In the genomic region with DNA sequence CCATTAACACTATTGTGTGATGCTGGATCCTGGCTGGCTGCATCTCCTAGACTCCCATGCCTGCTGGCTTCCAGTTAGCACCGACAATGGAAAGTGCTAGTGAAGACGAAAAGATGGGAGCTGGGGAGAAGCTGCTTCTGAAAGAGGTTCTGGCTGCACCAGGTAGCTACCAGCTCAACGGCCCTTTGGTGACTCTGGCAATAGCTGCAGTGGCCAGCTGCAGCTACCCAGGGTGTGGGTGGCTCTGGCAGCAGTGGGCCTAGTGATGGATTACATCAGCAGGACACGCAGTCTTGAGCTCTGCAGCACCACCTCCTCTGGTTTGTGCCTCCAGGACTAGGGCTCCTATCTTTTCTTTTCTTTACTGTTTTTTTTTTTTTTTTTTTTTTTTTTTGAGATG, we compare ENCODE assay signal across 25 cellular contexts.
"Had no signal": no experiment of that assay in that cellular context is flagged by ENCODE, and none has a peak within 500 bp of the region (broad histone marks: within the 10 kb centered on the region; RNA-seq: fewer than 3 reads in every experiment).

No MANE protein-coding gene starts in this region.

- H3K36me3 ChIP-seq: esophagus squamous epithelium, heart right ventricle, lower lobe of right lung, neutrophil, prostate gland, sigmoid colon, stomach, thoracic aorta had no signal

- H3K9ac ChIP-seq: parathyroid adenoma had no signal

- H3K4me1 ChIP-seq: esophagus squamous epithelium, heart right ventricle, lower lobe of right lung, parathyroid adenoma, prostate gland, sigmoid colon, stomach had no signal

- H3K9me3 ChIP-seq: esophagus squamous epithelium, heart right ventricle, lower lobe of right lung, neutrophil, prostate gland, sigmoid colon, stomach, thoracic aorta had no signal

- H3K27ac ChIP-seq: coronary artery, esophagus squamous epithelium, heart right ventricle, lower lobe of right lung, neutrophil, parathyroid adenoma, prostate gland, sigmoid colon, stomach, thoracic aorta had no signal

- H3K4me3 ChIP-seq: coronary artery, esophagus squamous epithelium, heart right ventricle, lower lobe of right lung, prostate gland, sigmoid colon, stomach, thoracic aorta had no signal

- FAIRE-seq: endometrium had no signal

- DNase-seq: dermis blood vessel endothelial cell; effector memory CD8-positive, alpha-beta T cell; erythroblast; esophagus squamous epithelium; glutamatergic neuron; heart right ventricle; hippocampal formation; islet precursor cell; left ventricle myocardium superior; lower lobe of right lung; right cardiac atrium; sigmoid colon; stimulated activated CD4-positive, alpha-beta T cell treated with anti-CD3 and anti-CD28 coated beads, Interleukin-2, amount 100 ng/mL, for 24 hours; stimulated activated CD4-positive, alpha-beta T cell treated with anti-CD3 and anti-CD28 coated beads, Interleukin-4, amount 100 ng/mL, for 24 hours; stimulated activated naive CD4-positive, alpha-beta T cell treated with Interleukin-2 at 50 U/mL for 16 hours; stomach; trophoblast cell had no signal

- ATAC-seq: effector memory CD8-positive, alpha-beta T cell; heart right ventricle; left ventricle myocardium superior; lower lobe of right lung; naive thymus-derived CD8-positive, alpha-beta T cell; right cardiac atrium; stimulated activated effector memory CD8-positive, alpha-beta T cell treated with anti-CD3 and anti-CD28 coated beads, Interleukin-12 subunit alpha, Interleukin-12 subunit beta, amount 100 ng/mL, for 72 hours had no signal
